24 cellular contexts compared by ENCODE assay signal in genomic region chr2:182779323-182779722, GRCh38.
"Had no signal": no experiment of that assay in that cellular context is flagged by ENCODE, and none has a peak within 500 bp of the region (broad histone marks: within the 10 kb centered on the region; RNA-seq: fewer than 3 reads in every experiment).

No MANE protein-coding gene starts in this region.

- FAIRE-seq: endothelial cell of umbilical vein, keratinocyte had no signal

- H3K27me3 Mint-ChIP-seq: dendritic cell treated with granulocyte-macrophage colony-stimulating factor and Interleukin-4, amounts not matched to agents 40 ng/mL and 50 ng/mL, for 4 days; effector memory CD8-positive, alpha-beta T cell; naive B cell had no signal

- H3K9me3 ChIP-seq: colonic mucosa, esophagus muscularis mucosa, gastrocnemius medialis, left lung, lower lobe of right lung, mucosa of descending colon had no signal

- H3K27me3 ChIP-seq: colonic mucosa, esophagus muscularis mucosa, foreskin keratinocyte, gastrocnemius medialis, heart left ventricle, hepatocyte, left lung had no signal

- H3K4me2 ChIP-seq: hepatocyte had no signal

- DNase-seq: colonic mucosa; cortex of kidney; effector CD8-positive, alpha-beta T cell; effector memory CD8-positive, alpha-beta T cell; endodermal cell; foreskin keratinocyte; gastrocnemius medialis; glutamatergic neuron; heart left ventricle; hypothalamus; immature natural killer cell; left cardiac atrium; left lung; left ventricle myocardium superior; lower lobe of right lung; mesenchymal stem cell; mucosa of descending colon; naive B cell had no signal

- H3K4me1 ChIP-seq: colonic mucosa, esophagus muscularis mucosa, foreskin keratinocyte, gastrocnemius medialis, heart left ventricle, left lung, lower lobe of right lung had no signal

- H3K4me3 ChIP-seq: colonic mucosa, esophagus muscularis mucosa, gastrocnemius medialis, heart left ventricle, hepatocyte, left lung, lower lobe of right lung, mucosa of descending colon had no signal

- H3K4me3 Mint-ChIP-seq: dendritic cell treated with granulocyte-macrophage colony-stimulating factor and Interleukin-4, amounts not matched to agents 40 ng/mL and 50 ng/mL, for 4 days; effector memory CD8-positive, alpha-beta T cell; endodermal cell; immature natural killer cell; mesothelial cell of epicardium; naive B cell had no signal

- ATAC-seq: effector memory CD8-positive, alpha-beta T cell; foreskin keratinocyte; gastrocnemius medialis; heart left ventricle; left cardiac atrium; left lung; left ventricle myocardium superior; lower lobe of right lung; mucosa of descending colon had no signal

- H3K36me3 ChIP-seq: colonic mucosa had no signal

- H3K9me3 Mint-ChIP-seq: dendritic cell treated with granulocyte-macrophage colony-stimulating factor and Interleukin-4, amounts not matched to agents 40 ng/mL and 50 ng/mL, for 4 days; effector memory CD8-positive, alpha-beta T cell; immature natural killer cell had no signal

- H3K27ac ChIP-seq: colonic mucosa, esophagus muscularis mucosa, foreskin keratinocyte, gastrocnemius medialis, heart left ventricle, hepatocyte, left lung, lower lobe of right lung had no signal

- H3K27ac Mint-ChIP-seq: dendritic cell treated with granulocyte-macrophage colony-stimulating factor and Interleukin-4, amounts not matched to agents 40 ng/mL and 50 ng/mL, for 4 days; endodermal cell; immature natural killer cell; mesothelial cell of epicardium had no signal

- H3K4me1 Mint-ChIP-seq: immature natural killer cell, mesothelial cell of epicardium had no signal
